ENCODE assay signal across 8 cellular contexts in the genomic region with DNA sequence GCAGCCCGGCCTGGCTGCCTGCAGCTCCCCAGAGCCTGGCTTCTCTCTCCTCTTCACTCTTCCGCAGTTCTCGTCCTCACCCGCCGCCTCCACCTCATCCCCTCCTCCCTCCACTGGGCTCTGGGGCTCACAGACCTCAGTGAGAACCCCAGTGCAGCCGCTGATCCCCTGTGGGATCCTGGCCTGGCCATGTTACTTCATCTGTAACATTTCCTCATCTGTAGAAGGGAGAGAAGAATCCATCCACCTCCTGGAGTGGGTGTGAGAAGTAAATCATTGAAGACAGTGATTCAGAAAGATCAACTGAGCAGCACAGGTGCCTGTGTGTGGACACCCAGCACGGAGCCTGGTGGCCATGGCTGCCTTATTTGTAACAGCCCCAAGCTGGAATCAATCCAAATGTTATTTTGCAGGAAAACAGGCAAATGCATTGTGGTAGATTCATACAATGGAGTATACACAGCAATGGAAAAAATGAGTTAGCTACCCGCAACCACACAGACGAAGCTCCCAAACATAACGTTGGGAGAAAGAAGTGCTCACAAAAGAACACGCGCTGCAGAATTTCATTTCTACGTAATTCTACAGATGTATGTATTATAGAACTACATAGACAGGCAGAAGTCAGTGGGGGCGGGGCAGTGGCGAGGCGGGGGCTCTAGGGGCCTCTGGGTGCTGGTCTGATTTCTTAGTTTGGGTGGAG. TPM values are rescaled to one million over a fixed set of nuclear protein-coding genes. Genes with fewer than 3 reads are reported as not detected.
DNase-seq lines count a peak whose midpoint lies in the region; ATAC-seq and TF ChIP-seq lines count a peak whose summit lies in the region.

No MANE protein-coding gene starts in this region.

- H2AK5ac ChIP-seq in IMR-90 (ENCODE audit: low read depth, low read length): no peak overlapping the region

- no peak for ATAC-seq in CD4-positive, CD25-positive, alpha-beta regulatory T cell (ENCODE audit: low read depth in 2 of 2)
- ATAC-seq in IMR-90 (ENCODE audit: low read depth) (peak; percentile 21), GM18498 (IDR thresholded peaks at IDR 0.05; ENCODE audit: unreplicated experiment) (no peak), GM21423 (IDR thresholded peaks at IDR 0.05; ENCODE audit: unreplicated experiment) (no peak)
- peak; percentile 27 to 55 for ATAC-seq in activated naive CD4-positive, alpha-beta T cell treated with anti-CD3 and anti-CD28 coated beads, Interleukin-2, amount 50 U/mL, for 72 hours

- TF ChIP-seq RAD21 in IMR-90 (IDR thresholded peaks at IDR 0.05; ENCODE audit: low read length): no peak

- CTCF ChIA-PET in IMR-90 (lab: Yijun Ruan, JAX): no interaction called here

- no peak for TF ChIP-seq POLR2A in IMR-90 (IDR thresholded peaks at IDR 0.05; ENCODE audit: low read depth, low read length)

- H4K20me1 ChIP-seq in IMR-90 (ENCODE audit: insufficient read depth, low read length): no peaks in the 10 kb centered on the region

- 0 out of 2 replicates have a peak overlapping the region, but pooled peaks have one; percentile 19 for H3K14ac ChIP-seq in IMR-90 (replicated peaks; ENCODE audit: low read depth, low read length)

- DNase-seq in CD4-positive, CD25-positive, alpha-beta regulatory T cell: no peak
- DNase-seq in IMR-90 (no peak), midbrain (lab: John Stamatoyannopoulos, UW) (peak; percentile 84), ureter (ENCODE audit: low spot score) (no peak), NK-92 (lab: John Stamatoyannopoulos, UW; ENCODE audit: unreplicated experiment) (no peak)
- DNase-seq in activated naive CD4-positive, alpha-beta T cell treated with anti-CD3 and anti-CD28 coated beads, Interleukin-2, amount 50 U/mL, for 72 hours (ENCODE audit: low spot score in 2 of 2): no peak

- H2BK5ac ChIP-seq in IMR-90 (ENCODE audit: low read depth, low read length, poor library complexity, severe bottlenecking): peak overlapping the region; percentile 72

- H2AK9ac ChIP-seq in IMR-90 (replicated peaks; ENCODE audit: low read depth, low read length, poor library complexity): peak overlapping the region; percentile 94

- no peak overlapping the region for H3K56ac ChIP-seq in IMR-90 (ENCODE audit: extremely low read depth, insufficient read depth, low read length)

- H3K9me1 ChIP-seq in IMR-90 (ENCODE audit: insufficient read depth, low read length): peaks cover 5% of the 10 kb centered on the region; the same call in 1 of the 2 replicates

- peak overlapping the region; percentile 97 to 98 (median 98) for H3K27ac Mint-ChIP-seq in CD4-positive, CD25-positive, alpha-beta regulatory T cell
- peak overlapping the region; percentile 98 for H3K27ac Mint-ChIP-seq in activated naive CD4-positive, alpha-beta T cell treated with anti-CD3 and anti-CD28 coated beads, Interleukin-2, amount 50 U/mL, for 72 hours

- H3K4me3 Mint-ChIP-seq in CD4-positive, CD25-positive, alpha-beta regulatory T cell: peak overlapping the region; percentile 77 to 99 (median 92)

- H3K36me3 ChIP-seq in CD4-positive, CD25-positive, alpha-beta regulatory T cell (ENCODE audit: control insufficient read depth, insufficient read depth, low read length): peaks cover 22% of the 10 kb centered on the region
- no peaks in the 10 kb centered on the region for H3K36me3 ChIP-seq in IMR-90 (ENCODE audit: control insufficient read depth, insufficient read depth, low read length)

- in situ Hi-C loops in IMR-90 (cut with MboI; ENCODE audit: low sequenced_read_pairs): no loop called here

- POLR2A ChIA-PET in IMR-90 (lab: Charles Lee; ENCODE audit: unreplicated experiment): no interaction called here

- no TSS peak for BruUV-seq in IMR-90 (replicated peaks; lab: Mats Ljungman, UMichigan)

- H3K4me2 ChIP-seq in IMR-90 (ENCODE audit: low read depth, low read length): no peak overlapping the region

- peaks cover 42% of the 10 kb centered on the region for H3K36me3 Mint-ChIP-seq in CD4-positive, CD25-positive, alpha-beta regulatory T cell
- peaks cover 18 to 39% of the 10 kb centered on the region in 2 donors for H3K36me3 Mint-ChIP-seq in activated naive CD4-positive, alpha-beta T cell treated with anti-CD3 and anti-CD28 coated beads, Interleukin-2, amount 50 U/mL, for 72 hours

- no peaks in the 10 kb centered on the region for H3K9me3 Mint-ChIP-seq in CD4-positive, CD25-positive, alpha-beta regulatory T cell
- no peaks in the 10 kb centered on the region for H3K9me3 Mint-ChIP-seq in activated naive CD4-positive, alpha-beta T cell treated with anti-CD3 and anti-CD28 coated beads, Interleukin-2, amount 50 U/mL, for 72 hours

- 0 out of 2 replicates have a peak overlapping the region, but pooled peaks have one; percentile 82 for H4K91ac ChIP-seq in IMR-90 (ENCODE audit: insufficient read depth, low read depth, low read length)

- peak overlapping the region; percentile 84 for H3K4ac ChIP-seq in IMR-90 (ENCODE audit: low read depth, low read length)

- H3K23ac ChIP-seq in IMR-90 (ENCODE audit: low read depth, low read length): no peak overlapping the region

- no peaks in the 10 kb centered on the region for H3K9me3 ChIP-seq in CD4-positive, CD25-positive, alpha-beta regulatory T cell (ENCODE audit: control insufficient read depth in 2 of 2, low read length in 2 of 2)
- no peaks in the 10 kb centered on the region for H3K9me3 ChIP-seq in IMR-90 (ENCODE audit: control insufficient read depth, insufficient read depth, low read length)

- H4K8ac ChIP-seq in IMR-90 (ENCODE audit: low read depth in 2 of 2, low read length in 2 of 2): peak overlapping the region in 1 of 2 experiments; percentile 77; a peak in 3 of 4 replicates

- peak overlapping the region; percentile 74 for H3K4me3 ChIP-seq in CD4-positive, CD25-positive, alpha-beta regulatory T cell (ENCODE audit: low read depth, low read length)
- H3K4me3 ChIP-seq in IMR-90 (ENCODE audit: insufficient read depth, low read depth, low read length): no peak overlapping the region

- peak overlapping the region; percentile 39 for H2AFZ ChIP-seq in IMR-90 (replicated peaks; ENCODE audit: low read length, poor library complexity)

- peak overlapping the region; percentile 46; the same call in 1 of the 2 replicates for H3K18ac ChIP-seq in IMR-90 (ENCODE audit: low read depth, low read length)

- H3K4me1 Mint-ChIP-seq in CD4-positive, CD25-positive, alpha-beta regulatory T cell: peaks cover 12 to 100% (median 80%) of the 10 kb centered on the region in 4 donors

- WGBS in IMR-90 (ENCODE audit: extremely low coverage in 2 of 2, insufficient read length in 1 of 2), 2 experiments: 38% methylated on average over 1 of the region's 16 CpGs; no CpG with 5 or more reads in 1 of the 2 experiments

- peaks cover 100% of the 10 kb centered on the region for H3K4me1 ChIP-seq in CD4-positive, CD25-positive, alpha-beta regulatory T cell (ENCODE audit: control insufficient read depth, insufficient read depth, low read length, poor library complexity, severe bottlenecking)
- peaks cover 6% of the 10 kb centered on the region for H3K4me1 ChIP-seq in IMR-90 (ENCODE audit: control insufficient read depth, insufficient read depth, low read length)

- TF ChIP-seq CTCF in IMR-90 (conservative IDR thresholded peaks at IDR 0.05; ENCODE audit: low read depth, low read length): no peak

- no peaks in the 10 kb centered on the region for H3K79me1 ChIP-seq in IMR-90 (ENCODE audit: low read depth in 1 of 2, low read length in 2 of 2)

- H3K9ac ChIP-seq in IMR-90 (ENCODE audit: low read depth, low read length): no peak overlapping the region

- peaks cover 2% of the 10 kb centered on the region for H3K27me3 Mint-ChIP-seq in CD4-positive, CD25-positive, alpha-beta regulatory T cell

- H2BK120ac ChIP-seq in IMR-90 (ENCODE audit: low read depth, low read length): peak overlapping the region; percentile 81

- peak overlapping the region; percentile 94 for H3K27ac ChIP-seq in CD4-positive, CD25-positive, alpha-beta regulatory T cell (ENCODE audit: insufficient read depth, low read length, poor library complexity, severe bottlenecking)
- H3K27ac ChIP-seq in IMR-90 (ENCODE audit: insufficient read depth, low read length): no peak overlapping the region

- intact Hi-C loops in IMR-90 (cut with micrococcal nuclease): no loop called here

- no peak overlapping the region; the same call in 2 of the 3 replicates for H2BK15ac ChIP-seq in IMR-90 (ENCODE audit: low read depth, low read length)

- H3K27me3 ChIP-seq in CD4-positive, CD25-positive, alpha-beta regulatory T cell (ENCODE audit: control insufficient read depth, insufficient read depth, low read length): no peaks in the 10 kb centered on the region
- H3K27me3 ChIP-seq in IMR-90 (ENCODE audit: control insufficient read depth, insufficient read depth, low read length): peaks cover 8% of the 10 kb centered on the region

- H4K5ac ChIP-seq in IMR-90 (ENCODE audit: low read depth, low read length): peak overlapping the region; percentile 96

- peak overlapping the region; percentile 91; the same call in 1 of the 2 replicates for H2BK20ac ChIP-seq in IMR-90 (ENCODE audit: low read depth, low read length)

- dilution Hi-C loops in IMR-90 (cut with HindIII; ENCODE audit: low sequenced_read_pairs, unreplicated experiment): no loop called here

TF ChIP-seq in IMR-90, 13 proteins besides CTCF, POLR2A, EP300 and RAD21 (continues in another document):
- no peak for TF ChIP-seq MAFK (IDR thresholded peaks at IDR 0.05; ENCODE audit: low read depth, low read length)
- no peak for TF ChIP-seq FOS (IDR thresholded peaks at IDR 0.05; ENCODE audit: low read depth, low read length)

RNA-seq across cellular contexts. Expression of gene LAPTM5, which starts 8.7 kb away (rescaled TPM):
- total RNA-seq in CD4-positive, CD25-positive, alpha-beta regulatory T cell: 589 TPM
- polyA plus RNA-seq in CD4-positive, CD25-positive, alpha-beta regulatory T cell: 100 to 1,000 TPM; 552 to 687 (median 620) TPM
- under 0.01 TPM in 1 of 2 replicates, not detected in the other for total RNA-seq in IMR-90 (2012; rRNA removed)
- 0.09 TPM in 2 replicates for polyA plus RNA-seq in IMR-90 (2012; rRNA removed)
- polyA plus RNA-seq in IMR-90 (2012; cell fraction: cytosol; rRNA removed): 0.12 TPM in 1 of 2 replicates, not detected in the other
- 0.07 and 0.16 TPM in 2 replicates for polyA plus RNA-seq in IMR-90 (2012; cell fraction: nucleus; rRNA removed; ENCODE audit: low replicate concordance)
- total RNA-seq in activated naive CD4-positive, alpha-beta T cell treated with anti-CD3 and anti-CD28 coated beads, Interleukin-2, amount 50 U/mL, for 72 hours: 100 to 1,000 TPM; 248 to 298 TPM
- 34.2 TPM for total RNA-seq in ureter

RNA-seq across cellular contexts. Expression of gene MATN1, which starts 25.5 kb away (rescaled TPM):
- total RNA-seq in CD4-positive, CD25-positive, alpha-beta regulatory T cell: 1.9 TPM
- polyA plus RNA-seq in CD4-positive, CD25-positive, alpha-beta regulatory T cell: not detected
- total RNA-seq in IMR-90 (2012; rRNA removed): 0.56 TPM in 1 of 2 replicates, not detected in the other
- 0.10 and 0.27 TPM in 2 replicates for polyA plus RNA-seq in IMR-90 (2012; rRNA removed)
- polyA plus RNA-seq in IMR-90 (2012; cell fraction: cytosol; rRNA removed): 0.03 TPM in 1 of 2 replicates, not detected in the other
- 1.1 and 1.3 TPM in 2 replicates for polyA plus RNA-seq in IMR-90 (2012; cell fraction: nucleus; rRNA removed; ENCODE audit: low replicate concordance)
- total RNA-seq in activated naive CD4-positive, alpha-beta T cell treated with anti-CD3 and anti-CD28 coated beads, Interleukin-2, amount 50 U/mL, for 72 hours: under 1 TPM; 0.31 to 0.66 TPM
- not detected for total RNA-seq in ureter

Comparison
In these comparisons a context has a peak if more than half of its experiments do, and no peak if none do; other contexts are left out.
1. ATAC-seq: peak in IMR-90 (single experiment) and activated naive CD4-positive, alpha-beta T cell treated with anti-CD3 and anti-CD28 coated beads, Interleukin-2, amount 50 U/mL, for 72 hours (2 of 2); none in CD4-positive, CD25-positive, alpha-beta regulatory T cell (0 of 2), GM18498 (single experiment) and GM21423 (single experiment).
2. RNA of gene LAPTM5, which starts 8.7 kb away (total RNA-seq): 589 TPM in CD4-positive, CD25-positive, alpha-beta regulatory T cell (single experiment), 248 to 298 TPM in activated naive CD4-positive, alpha-beta T cell treated with anti-CD3 and anti-CD28 coated beads, Interleukin-2, amount 50 U/mL, for 72 hours and 34.2 TPM in ureter (single experiment); under 0.01 TPM in IMR-90; every median in the first group is over 10 times any median in the second.